Comparison of ENCODE assay signal across 20 cellular contexts in genomic region chr19:56191711-56192110, GRCh38.
"Had no signal": no experiment of that assay in that cellular context is flagged by ENCODE, and none has a peak within 500 bp of the region (broad histone marks: within the 10 kb centered on the region; RNA-seq: fewer than 3 reads in every experiment).

No MANE protein-coding gene starts in this region.

- H3K9me3 Mint-ChIP-seq: dendritic cell treated with granulocyte-macrophage colony-stimulating factor and Interleukin-4, amounts not matched to agents 40 ng/mL and 50 ng/mL, for 4 days; effector memory CD8-positive, alpha-beta T cell; endodermal cell had no signal

- H3K4me3 Mint-ChIP-seq: dendritic cell treated with granulocyte-macrophage colony-stimulating factor and Interleukin-4, amounts not matched to agents 40 ng/mL and 50 ng/mL, for 4 days; effector memory CD8-positive, alpha-beta T cell; endodermal cell had no signal

- H3K27me3 Mint-ChIP-seq: dendritic cell treated with granulocyte-macrophage colony-stimulating factor and Interleukin-4, amounts not matched to agents 40 ng/mL and 50 ng/mL, for 4 days had no signal

- H3K27ac Mint-ChIP-seq: dendritic cell treated with granulocyte-macrophage colony-stimulating factor and Interleukin-4, amounts not matched to agents 40 ng/mL and 50 ng/mL, for 4 days; effector memory CD8-positive, alpha-beta T cell; endodermal cell had no signal

- DNase-seq: colonic mucosa; cortex of kidney; dermis blood vessel endothelial cell; dorsolateral prefrontal cortex; effector CD4-positive, alpha-beta T cell; effector CD8-positive, alpha-beta T cell; effector memory CD4-positive, alpha-beta T cell; effector memory CD8-positive, alpha-beta T cell; erythroblast; esophagus squamous epithelium; foreskin fibroblast; foreskin keratinocyte; foreskin melanocyte; gastrocnemius medialis; glutamatergic neuron; head of caudate nucleus; heart left ventricle; heart right ventricle had no signal
